Comparison of ENCODE assay signal across 16 cellular contexts in the genomic region with DNA sequence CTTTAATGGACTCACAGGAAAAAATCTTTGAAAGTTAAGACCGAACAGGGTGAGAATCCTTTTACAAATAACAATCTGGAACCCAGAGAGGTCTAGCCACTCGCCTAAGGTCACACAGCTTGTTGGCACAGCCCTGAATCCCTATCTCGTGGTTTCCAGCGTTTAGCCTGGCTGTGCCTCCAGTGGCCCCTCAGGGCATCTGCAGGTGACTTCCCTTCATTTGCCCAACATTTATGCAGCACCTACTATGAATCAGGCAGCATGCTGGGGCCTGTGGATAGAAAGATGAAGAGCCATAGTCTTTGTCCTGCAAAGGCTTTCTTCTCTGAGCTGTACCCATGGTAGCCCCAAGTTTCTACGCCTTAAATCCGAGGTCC. TPM values are rescaled to one million over a fixed set of nuclear protein-coding genes. Genes with fewer than 3 reads are reported as not detected.
DNase-seq lines count a peak whose midpoint lies in the region; ATAC-seq and TF ChIP-seq lines count a peak whose summit lies in the region.
"Had no signal": no experiment of that assay in that cellular context is flagged by ENCODE, and none has a peak within 500 bp of the region (broad histone marks: within the 10 kb centered on the region; RNA-seq: fewer than 3 reads in every experiment).

No MANE protein-coding gene starts in this region.

- no peaks in the 10 kb centered on the region for H3K9me3 Mint-ChIP-seq in activated T-cell treated with anti-CD3 and anti-CD28 coated beads, Interleukin-2, amount 50 U/mL, for 72 hours
- peaks cover 0 to 8% (median 0%) of the 10 kb centered on the region in 6 donors for H3K9me3 Mint-ChIP-seq in immature natural killer cell
- H3K9me3 Mint-ChIP-seq: dendritic cell treated with granulocyte-macrophage colony-stimulating factor and Interleukin-4, amounts not matched to agents 40 ng/mL and 50 ng/mL, for 4 days had no signal

- no peak overlapping the region for H3K27ac ChIP-seq in mammary epithelial cell (ENCODE audit: insufficient read depth, low read depth, low read length)
- H3K27ac ChIP-seq: C4-2B, neutrophil, SJSA1, vagina had no signal

- WGBS in mammary epithelial cell (ENCODE audit: low coverage, missing lambda C conversion rate), result 0% methylated on average over 6 of the region's 6 CpGs

- no peaks in the 10 kb centered on the region for H4K20me1 ChIP-seq in mammary epithelial cell (ENCODE audit: insufficient read depth, low read length)

- CTCF ChIA-PET in mammary epithelial cell (lab: Charles Lee; ENCODE audit: low non-redundant PET), result no interaction called here

- H3K27ac Mint-ChIP-seq in activated T-cell treated with anti-CD3 and anti-CD28 coated beads, Interleukin-2, amount 50 U/mL, for 72 hours, result no peak overlapping the region
- H3K27ac Mint-ChIP-seq in immature natural killer cell, result no peak overlapping the region
- H3K27ac Mint-ChIP-seq: dendritic cell treated with granulocyte-macrophage colony-stimulating factor and Interleukin-4, amounts not matched to agents 40 ng/mL and 50 ng/mL, for 4 days had no signal

- peak in 1 of 2 donors; percentile 11 for TF ChIP-seq CTCF in mammary epithelial cell (conservative IDR thresholded peaks at IDR 0.05 in 1 of 2, IDR thresholded peaks at IDR 0.05 in 1 of 2; ENCODE audit: extremely low read depth in 1 of 2, insufficient read depth in 1 of 2, low read depth in 1 of 2, low read length in 2 of 2)

- H3K79me2 ChIP-seq in mammary epithelial cell (ENCODE audit: insufficient read depth, low read length), result no peaks in the 10 kb centered on the region

- intact Hi-C loops in mammary epithelial cell (cut with micrococcal nuclease), result loop anchor here (5.0 kb wide), 1 partner anchor 46 kb away; no protein-coding TSS in a partner anchor

- dilution Hi-C loops in mammary epithelial cell (cut with HindIII; ENCODE audit: low sequenced_read_pairs), result no loop called here

- peaks cover 29% of the 10 kb centered on the region for H3K4me1 ChIP-seq in mammary epithelial cell (ENCODE audit: insufficient read depth, low read length)

- H2AFZ ChIP-seq in mammary epithelial cell (ENCODE audit: low read depth, low read length), result no peak overlapping the region

- BruUV-seq in mammary epithelial cell (replicated peaks; lab: Mats Ljungman, UMichigan), result no TSS peak

- peaks cover 71% of the 10 kb centered on the region for H3K27me3 ChIP-seq in mammary epithelial cell (ENCODE audit: insufficient read depth, low read length)

- in situ Hi-C loops in mammary epithelial cell (cut with MboI; ENCODE audit: low sequenced_read_pairs in 2 of 2), result no loop called here

- H3K4me2 ChIP-seq in mammary epithelial cell (ENCODE audit: insufficient read depth, low read depth, low read length), result peak overlapping the region; percentile 49

- H3K4me3 Mint-ChIP-seq in activated T-cell treated with anti-CD3 and anti-CD28 coated beads, Interleukin-2, amount 50 U/mL, for 72 hours, result no peak overlapping the region
- no peak overlapping the region for H3K4me3 Mint-ChIP-seq in immature natural killer cell
- H3K4me3 Mint-ChIP-seq: dendritic cell treated with granulocyte-macrophage colony-stimulating factor and Interleukin-4, amounts not matched to agents 40 ng/mL and 50 ng/mL, for 4 days had no signal

- no peaks in the 10 kb centered on the region for H3K9me3 ChIP-seq in mammary epithelial cell (replicated peaks; ENCODE audit: insufficient read depth, low read length)
- H3K9me3 ChIP-seq: neutrophil, SJSA1, vagina had no signal

- no peaks in the 10 kb centered on the region for H3K36me3 ChIP-seq in mammary epithelial cell (ENCODE audit: insufficient read depth, low read length)
- H3K36me3 ChIP-seq: neutrophil, SJSA1, vagina had no signal

- H3K27me3 Mint-ChIP-seq in activated T-cell treated with anti-CD3 and anti-CD28 coated beads, Interleukin-2, amount 50 U/mL, for 72 hours (ENCODE audit: low read depth), result peaks cover 94% of the 10 kb centered on the region
- peaks cover 32 to 77% (median 59%) of the 10 kb centered on the region in 3 donors for H3K27me3 Mint-ChIP-seq in immature natural killer cell (ENCODE audit: low read depth in 3 of 3)

- peaks cover 31% of the 10 kb centered on the region for H3K4me1 Mint-ChIP-seq in activated T-cell treated with anti-CD3 and anti-CD28 coated beads, Interleukin-2, amount 50 U/mL, for 72 hours (ENCODE audit: low read depth)
- H3K4me1 Mint-ChIP-seq in immature natural killer cell, result peaks cover 25 to 32% of the 10 kb centered on the region in 2 donors

- H3K9ac ChIP-seq in mammary epithelial cell (ENCODE audit: insufficient read depth, low read length), result no peak overlapping the region

- ATAC-seq in activated T-cell treated with anti-CD3 and anti-CD28 coated beads, Interleukin-2, amount 50 U/mL, for 72 hours (replicated peaks in 1 of 2), result peak; percentile 58 to 61
- ATAC-seq in stimulated activated naive CD8-positive, alpha-beta T cell treated with anti-CD3 and anti-CD28 coated beads, Interleukin-15, Interleukin-2, amounts not matched to agents 100 U/mL and 50 U/mL, for 24 hours, result peak; percentile 50
- ATAC-seq in HG02763 (IDR thresholded peaks at IDR 0.05; ENCODE audit: unreplicated experiment), result no peak
- ATAC-seq: left lobe of liver had no signal

- no peak overlapping the region for H3K4me3 ChIP-seq in mammary epithelial cell (replicated peaks in 1 of 3; ENCODE audit: insufficient read depth in 1 of 3, low read depth in 2 of 3, low read length in 3 of 3)
- H3K4me3 ChIP-seq: SJSA1, vagina had no signal

- H3K36me3 Mint-ChIP-seq in activated T-cell treated with anti-CD3 and anti-CD28 coated beads, Interleukin-2, amount 50 U/mL, for 72 hours (ENCODE audit: insufficient read depth in 2 of 2), result no peaks in the 10 kb centered on the region
- H3K36me3 Mint-ChIP-seq in immature natural killer cell, result peaks cover 0 to under 1% (median under 1%) of the 10 kb centered on the region in 3 donors

- DNase-seq in activated T-cell treated with anti-CD3 and anti-CD28 coated beads, Interleukin-2, amount 50 U/mL, for 72 hours, result no peak
- DNase-seq in activated T-cell treated with anti-CD3 and anti-CD28 coated beads for 4 hours (no peak), M059J (ENCODE audit: low read depth) (peak; percentile 22), mammary epithelial cell (peak; percentile 77), NOMO-1 (lab: John Stamatoyannopoulos, UW; ENCODE audit: unreplicated experiment in 2 of 2) (no peak), immature natural killer cell (no peak)
- DNase-seq in stimulated activated naive CD8-positive, alpha-beta T cell treated with anti-CD3 and anti-CD28 coated beads, Interleukin-15, Interleukin-2, amounts not matched to agents 100 U/mL and 50 U/mL, for 24 hours, result no peak
- DNase-seq: activated naive CD4-positive, alpha-beta T cell treated with Interleukin-2 at 50 U/mL for 16 hours; foreskin melanocyte had no signal

RNA-seq across cellular contexts. Expression of a gene that starts 2.6 kb away (rescaled TPM):
- total RNA-seq in activated T-cell treated with anti-CD3 and anti-CD28 coated beads, Interleukin-2, amount 50 U/mL, for 72 hours, result not detected
- total RNA-seq in M059J (2014; rRNA removed; shearing (Covaris generic)), result 0.37 and 1.2 TPM in 2 replicates
- under 1 TPM in 1 of 2 donors, not detected in 1; 0.14 TPM for total RNA-seq in mammary epithelial cell
- not detected for polyA plus RNA-seq in mammary epithelial cell
- polyA minus RNA-seq in mammary epithelial cell, result not detected
- not detected for polyA plus RNA-seq in immature natural killer cell
- total RNA-seq: left lobe of liver, vagina had no signal

Comparison
In these comparisons a context has a peak if more than half of its experiments do, and no peak if none do; other contexts are left out.
1. DNase-seq: peak in M059J (single experiment) and mammary epithelial cell (single experiment); none in activated T-cell treated with anti-CD3 and anti-CD28 coated beads, Interleukin-2, amount 50 U/mL, for 72 hours (0 of 2), activated T-cell treated with anti-CD3 and anti-CD28 coated beads for 4 hours (single experiment), stimulated activated naive CD8-positive, alpha-beta T cell treated with anti-CD3 and anti-CD28 coated beads, Interleukin-15, Interleukin-2, amounts not matched to agents 100 U/mL and 50 U/mL, for 24 hours (single experiment), NOMO-1 (0 of 2) and immature natural killer cell (0 of 3).